ENCODE assay signal across 7 cellular contexts in genomic region chr3:9826815-9827574, GRCh38. TPM values are rescaled to one million over a fixed set of nuclear protein-coding genes. Genes with fewer than 3 reads are reported as not detected.
DNase-seq lines count a peak whose midpoint lies in the region; ATAC-seq, FAIRE-seq and TF ChIP-seq lines count a peak whose summit lies in the region.

No MANE protein-coding gene starts in this region.

- H3K9me3 ChIP-seq in K562 (replicated peaks; ENCODE audit: control insufficient read depth, insufficient read depth, low read depth, low read length), result no peaks in the 10 kb centered on the region

- peak; percentile 40 for FAIRE-seq in K562 (lab: Jason Lieb, UNC)

- intact Hi-C loops in K562 (cut with micrococcal nuclease), result no loop called here

- TF ChIP-seq CTCF in GM12874 (IDR thresholded peaks at IDR 0.05; ENCODE audit: insufficient read depth, low read depth, low read length) (peak; percentile 40), K562 (IDR thresholded peaks at IDR 0.05 in 2 of 3, conservative IDR thresholded peaks at IDR 0.05 in 1 of 3; ENCODE audit: insufficient read depth in 2 of 3, low read depth in 1 of 3, low read length in 3 of 3) (peak; percentile 41 to 63 (median 55); a peak in 5 of 6 replicates), nephron (IDR thresholded peaks at IDR 0.05; ENCODE audit: unreplicated experiment in 3 of 3) (peak in 2 of 3 experiments; percentile 8 to 20), RWPE1 (conservative IDR thresholded peaks at IDR 0.05; ENCODE audit: low read depth) (no peak), coronary artery (IDR thresholded peaks at IDR 0.05) (no peak)

- WGBS in K562 (ENCODE audit: insufficient coverage, low coverage, missing lambda C conversion rate), result 88% methylated on average over 20 of the region's 20 CpGs

- peak; percentile 88 for ATAC-seq in K562
- ATAC-seq in HG02588 (IDR thresholded peaks at IDR 0.05; ENCODE audit: unreplicated experiment), result no peak

- 0 out of 2 replicates have a peak, but pooled peaks have one; percentile 3 for TF ChIP-seq POLR2A in K562 (conservative IDR thresholded peaks at IDR 0.05)

- H3K4me1 ChIP-seq in K562 (replicated peaks in 1 of 2; ENCODE audit: control insufficient read depth in 2 of 2, insufficient read depth in 2 of 2, low read length in 2 of 2), result peaks cover 0 to 11% of the 10 kb centered on the region in 2 experiments; a peak in 2 of 5 replicates

- CTCF ChIA-PET in K562 (lab: Yijun Ruan, JAX; ENCODE audit: low intra/inter-chr PET ratio) (no interaction called here), RWPE1 (lab: Yijun Ruan, JAX) (interaction anchor here (0.8 to 0.9 kb wide), 2 partner anchors 108 to 119 kb away, joined by 3 read pairs; no protein-coding TSS in a partner anchor)

- H3K4me3 ChIP-seq in K562 (no peak overlapping the region), coronary artery (no peak overlapping the region)

- H3K4me1 Mint-ChIP-seq in nephron, result no peaks in the 10 kb centered on the region

- H2AFZ ChIP-seq in K562 (ENCODE audit: low read depth, low read length), result no peak overlapping the region

- H3K79me2 ChIP-seq in K562 (ENCODE audit: control insufficient read depth, insufficient read depth, low read length), result no peaks in the 10 kb centered on the region

- no peaks in the 10 kb centered on the region for H3K27me3 Mint-ChIP-seq in nephron (ENCODE audit: low read depth)

- no peak overlapping the region for H3K4me3 Mint-ChIP-seq in nephron

- no peak overlapping the region for H3K4me2 ChIP-seq in K562 (ENCODE audit: insufficient read depth, low read length)

- no peak overlapping the region for H3K27ac ChIP-seq in K562 (ENCODE audit: extremely low read depth, low read depth, low read length)
- no peak overlapping the region; the same call in 1 of the 2 replicates for H3K27ac ChIP-seq in RWPE1
- no peak overlapping the region for H3K27ac ChIP-seq in coronary artery

- H3K9ac ChIP-seq in K562 (ENCODE audit: insufficient read depth in 1 of 2, low read depth in 2 of 2, low read length in 2 of 2), result 0 out of 4 replicates have a peak overlapping the region, but pooled peaks of 1 of the 2 experiments have one; percentile 1

- peaks cover 54% of the 10 kb centered on the region for H3K36me3 ChIP-seq in K562 (ENCODE audit: control insufficient read depth, insufficient read depth, low read length)

- peak; percentile 10 for DNase-seq in NCI-H1694 (lab: John Stamatoyannopoulos, UW)
- DNase-seq in K562 (ENCODE audit: extremely low read depth in 1 of 4, low spot score in 3 of 4), result peak in 2 of 4 experiments; percentile 33 to 62
- no peak for DNase-seq in RWPE1 (ENCODE audit: low spot score)
- no peak for DNase-seq in coronary artery (ENCODE audit: low spot score)

- in situ Hi-C loops in K562 (cut with MboI), result loop anchor here (25.0 kb wide), 1 partner anchor 910 kb away; no protein-coding TSS in a partner anchor

- H3K36me3 Mint-ChIP-seq in nephron (ENCODE audit: low read depth), result peaks cover 4% of the 10 kb centered on the region

- H3K27ac Mint-ChIP-seq in nephron, result no peak overlapping the region

- peak; percentile 25 to 55; a peak in 3 of 4 replicates for TF ChIP-seq RAD21 in K562 (CRISPR knock-in tag; conservative IDR thresholded peaks at IDR 0.05 in 1 of 2, IDR thresholded peaks at IDR 0.05 in 1 of 2)

- no peaks in the 10 kb centered on the region for H3K27me3 ChIP-seq in K562 (ENCODE audit: control insufficient read depth in 2 of 2, insufficient read depth in 2 of 2, low read length in 2 of 2)

- POLR2A ChIA-PET in K562 (lab: Yijun Ruan, JAX), result interaction anchor here (0.6 to 3.2 kb wide), 7 partner anchors 9 to 41 kb away, joined by 3 to 18 read pairs (median 4); partner anchors contain the start of genes ARPC4 and TADA3
- POLR2A ChIA-PET in RWPE1 (lab: Yijun Ruan, JAX; ENCODE audit: low non-redundant PET), result no interaction called here

- H3K9me3 Mint-ChIP-seq in nephron, result no peaks in the 10 kb centered on the region

- TF ChIP-seq EP300 in K562 (IDR thresholded peaks at IDR 0.05; ENCODE audit: low read length), result no peak

- H3K9me1 ChIP-seq in K562 (ENCODE audit: control insufficient read depth, insufficient read depth, low read length), result peaks cover 4% of the 10 kb centered on the region

- H4K20me1 ChIP-seq in K562 (replicated peaks; ENCODE audit: control insufficient read depth, insufficient read depth, low read length), result no peaks in the 10 kb centered on the region; the same call in 1 of the 2 replicates

- no TSS peak for BruUV-seq in K562 (replicated peaks; lab: Mats Ljungman, UMichigan)

RNA-seq across cellular contexts. Expression of gene RPUSD3, which starts 16.8 kb away (rescaled TPM):
- 79.3 and 118 TPM in 2 replicates for total RNA-seq in K562 (2011; cell fraction: chromatin; rRNA removed; ENCODE audit: low replicate concordance)
- total RNA-seq in K562 (2011; cell fraction: nucleolus; rRNA removed), result 76.7 and 80.0 TPM in 2 replicates
- total RNA-seq in K562 (2011; cell fraction: nucleoplasm; rRNA removed), result 76.9 and 87.5 TPM in 2 replicates
- total RNA-seq in K562 (2014; rRNA removed) (73.0 and 90.5 TPM in 2 replicates), K562 (2014; rRNA removed; fragmentation: Illumina TruSeq; extraction: Trizol) (44.3 and 55.8 TPM in 2 replicates), K562 (2015; rRNA removed; fragmentation: Illumina TruSeq; extraction: Trizol) (51.5 and 59.3 TPM in 2 replicates), K562 (2021) (99.0 and 100 TPM in 2 replicates)
- polyA plus RNA-seq in K562 (2011; rRNA removed) (56.1 and 104 TPM in 2 replicates), K562 (2014; fragmentation: Illumina TruSeq; extraction: Trizol) (98.2 and 119 TPM in 2 replicates), K562 (2014; fragmentation: Nextera tagmentation; extraction: Ambion mirVana) (10 to 100 TPM; 13.8 to 26.4 TPM), K562 (2014; rRNA removed) (66.6 and 76.8 TPM in 2 replicates)
- 77.0 and 146 TPM in 2 replicates for polyA plus RNA-seq in K562 (2011; cell fraction: cytosol; rRNA removed)
- polyA plus RNA-seq in K562 (2011; cell fraction: nucleus; rRNA removed), result 62.9 and 99.5 TPM in 2 replicates
- polyA plus RNA-seq in K562 (2012), result 69.4 and 77.4 TPM in 2 replicates
- 42.4 and 42.7 TPM in 2 replicates for polyA minus RNA-seq in K562 (2011; rRNA and poly(A)+ RNA removed)
- 33.5 and 40.3 TPM in 2 replicates for polyA minus RNA-seq in K562 (2011; cell fraction: cytosol; rRNA and poly(A)+ RNA removed)
- polyA minus RNA-seq in K562 (2011; cell fraction: nucleus; rRNA and poly(A)+ RNA removed), result 26.7 and 27.1 TPM in 2 replicates

RNA-seq across cellular contexts. Expression of gene TTLL3, which starts 16.9 kb away (rescaled TPM):
- total RNA-seq in K562 (2011; cell fraction: chromatin; rRNA removed; ENCODE audit: low replicate concordance), result 652 and 1,082 TPM in 2 replicates
- total RNA-seq in K562 (2011; cell fraction: nucleolus; rRNA removed), result 407 and 449 TPM in 2 replicates
- total RNA-seq in K562 (2011; cell fraction: nucleoplasm; rRNA removed), result 488 and 686 TPM in 2 replicates
- total RNA-seq in K562 (2014; rRNA removed) (30.7 and 34.0 TPM in 2 replicates), K562 (2014; rRNA removed; fragmentation: Illumina TruSeq; extraction: Trizol) (28.7 and 33.0 TPM in 2 replicates), K562 (2015; rRNA removed; fragmentation: Illumina TruSeq; extraction: Trizol) (31.6 and 33.2 TPM in 2 replicates), K562 (2021) (53.7 and 63.6 TPM in 2 replicates)
- polyA plus RNA-seq in K562 (2011; rRNA removed) (95.8 and 120 TPM in 2 replicates), K562 (2014; fragmentation: Illumina TruSeq; extraction: Trizol) (53.8 and 60.9 TPM in 2 replicates), K562 (2014; fragmentation: Nextera tagmentation; extraction: Ambion mirVana) (10 to 100 TPM in 1 of 2 experiments, 1 to 10 TPM in 1; 8.9 to 11.6 TPM), K562 (2014; rRNA removed) (72.7 and 106 TPM in 2 replicates)
- 71.0 and 73.2 TPM in 2 replicates for polyA plus RNA-seq in K562 (2011; cell fraction: cytosol; rRNA removed)
- 641 and 948 TPM in 2 replicates for polyA plus RNA-seq in K562 (2011; cell fraction: nucleus; rRNA removed)
- polyA plus RNA-seq in K562 (2012), result 65.7 and 182 TPM in 2 replicates
- polyA minus RNA-seq in K562 (2011; rRNA and poly(A)+ RNA removed), result 99.7 and 103 TPM in 2 replicates
- 19.4 and 21.8 TPM in 2 replicates for polyA minus RNA-seq in K562 (2011; cell fraction: cytosol; rRNA and poly(A)+ RNA removed)
- polyA minus RNA-seq in K562 (2011; cell fraction: nucleus; rRNA and poly(A)+ RNA removed), result 133 and 150 TPM in 2 replicates

RNA-seq across cellular contexts. Expression of gene ARPC4, which starts 34.1 kb away (rescaled TPM):
- 240 and 326 TPM in 2 replicates for total RNA-seq in K562 (2011; cell fraction: chromatin; rRNA removed; ENCODE audit: low replicate concordance)
- 165 and 200 TPM in 2 replicates for total RNA-seq in K562 (2011; cell fraction: nucleolus; rRNA removed)
- total RNA-seq in K562 (2011; cell fraction: nucleoplasm; rRNA removed), result 225 and 232 TPM in 2 replicates
- 138 and 139 TPM in 2 replicates for total RNA-seq in K562 (2014; rRNA removed)
- total RNA-seq in K562 (2014; rRNA removed; fragmentation: Illumina TruSeq; extraction: Trizol), result 132 and 143 TPM in 2 replicates
- 118 and 131 TPM in 2 replicates for total RNA-seq in K562 (2015; rRNA removed; fragmentation: Illumina TruSeq; extraction: Trizol)
- total RNA-seq in K562 (2021), result 153 and 154 TPM in 2 replicates
- polyA plus RNA-seq in K562 (2011; rRNA removed), result 60.3 and 106 TPM in 2 replicates
- polyA plus RNA-seq in K562 (2011; cell fraction: cytosol; rRNA removed), result 69.7 and 88.3 TPM in 2 replicates
- polyA plus RNA-seq in K562 (2011; cell fraction: nucleus; rRNA removed), result 76.1 and 100.0 TPM in 2 replicates
- 106 and 149 TPM in 2 replicates for polyA plus RNA-seq in K562 (2012)
- polyA plus RNA-seq in K562 (2014; fragmentation: Illumina TruSeq; extraction: Trizol), result 119 and 128 TPM in 2 replicates
- 10 to 100 TPM; 20.1 to 28.1 TPM for polyA plus RNA-seq in K562 (2014; fragmentation: Nextera tagmentation; extraction: Ambion mirVana)
- 112 and 129 TPM in 2 replicates for polyA plus RNA-seq in K562 (2014; rRNA removed)
- 147 and 187 TPM in 2 replicates for polyA minus RNA-seq in K562 (2011; rRNA and poly(A)+ RNA removed)
- 104 and 125 TPM in 2 replicates for polyA minus RNA-seq in K562 (2011; cell fraction: cytosol; rRNA and poly(A)+ RNA removed)
- 79.2 and 112 TPM in 2 replicates for polyA minus RNA-seq in K562 (2011; cell fraction: nucleus; rRNA and poly(A)+ RNA removed)

RNA-seq across cellular contexts. Expression of gene TADA3, which starts 34.7 kb away (rescaled TPM):
- 29.0 and 52.4 TPM in 2 replicates for total RNA-seq in K562 (2011; cell fraction: chromatin; rRNA removed; ENCODE audit: low replicate concordance)
- 42.1 and 48.7 TPM in 2 replicates for total RNA-seq in K562 (2011; cell fraction: nucleolus; rRNA removed)
- total RNA-seq in K562 (2011; cell fraction: nucleoplasm; rRNA removed), result 34.6 and 42.7 TPM in 2 replicates
- 110 and 136 TPM in 2 replicates for total RNA-seq in K562 (2014; rRNA removed)
- total RNA-seq in K562 (2014; rRNA removed; fragmentation: Illumina TruSeq; extraction: Trizol), result 32.7 and 40.6 TPM in 2 replicates
- total RNA-seq in K562 (2015; rRNA removed; fragmentation: Illumina TruSeq; extraction: Trizol), result 74.5 and 74.8 TPM in 2 replicates
- total RNA-seq in K562 (2021), result 85.8 and 89.7 TPM in 2 replicates
- polyA plus RNA-seq in K562 (2011; rRNA removed), result 60.6 and 62.8 TPM in 2 replicates
- 74.1 and 114 TPM in 2 replicates for polyA plus RNA-seq in K562 (2011; cell fraction: cytosol; rRNA removed)
- 61.6 and 83.0 TPM in 2 replicates for polyA plus RNA-seq in K562 (2011; cell fraction: nucleus; rRNA removed)
- 75.7 and 143 TPM in 2 replicates for polyA plus RNA-seq in K562 (2012)
- polyA plus RNA-seq in K562 (2014; fragmentation: Illumina TruSeq; extraction: Trizol), result 97.8 and 103 TPM in 2 replicates
- 1 to 10 TPM; 4.1 to 6.3 TPM for polyA plus RNA-seq in K562 (2014; fragmentation: Nextera tagmentation; extraction: Ambion mirVana)
- 91.6 and 94.0 TPM in 2 replicates for polyA plus RNA-seq in K562 (2014; rRNA removed)
- 29.9 and 37.5 TPM in 2 replicates for polyA minus RNA-seq in K562 (2011; rRNA and poly(A)+ RNA removed)
- 52.9 and 57.8 TPM in 2 replicates for polyA minus RNA-seq in K562 (2011; cell fraction: cytosol; rRNA and poly(A)+ RNA removed)
- 19.1 and 22.5 TPM in 2 replicates for polyA minus RNA-seq in K562 (2011; cell fraction: nucleus; rRNA and poly(A)+ RNA removed)

RNA-seq across cellular contexts. Expression of gene CIDEC, which starts 53.1 kb away (rescaled TPM):
- total RNA-seq in K562 (2011; cell fraction: chromatin; rRNA removed; ENCODE audit: low replicate concordance), result not detected in 2 replicates
- not detected in 2 replicates for total RNA-seq in K562 (2011; cell fraction: nucleolus; rRNA removed)
- not detected in 2 replicates for total RNA-seq in K562 (2011; cell fraction: nucleoplasm; rRNA removed)
- not detected in 2 replicates for total RNA-seq in K562 (2014; rRNA removed)
- total RNA-seq in K562 (2014; rRNA removed; fragmentation: Illumina TruSeq; extraction: Trizol), result not detected in 2 replicates
- total RNA-seq in K562 (2015; rRNA removed; fragmentation: Illumina TruSeq; extraction: Trizol), result not detected in 2 replicates
- total RNA-seq in K562 (2021), result not detected in 2 replicates
- polyA plus RNA-seq in K562 (2011; rRNA removed), result not detected in 2 replicates
- 0.09 and 0.39 TPM in 2 replicates for polyA plus RNA-seq in K562 (2011; cell fraction: cytosol; rRNA removed)
- polyA plus RNA-seq in K562 (2011; cell fraction: nucleus; rRNA removed), result not detected in 2 replicates
- polyA plus RNA-seq in K562 (2012), result not detected in 2 replicates
- not detected in 2 replicates for polyA plus RNA-seq in K562 (2014; fragmentation: Illumina TruSeq; extraction: Trizol)
- not detected for polyA plus RNA-seq in K562 (2014; fragmentation: Nextera tagmentation; extraction: Ambion mirVana)
- polyA plus RNA-seq in K562 (2014; rRNA removed), result not detected in 2 replicates
- not detected in 2 replicates for polyA minus RNA-seq in K562 (2011; rRNA and poly(A)+ RNA removed)
- polyA minus RNA-seq in K562 (2011; cell fraction: cytosol; rRNA and poly(A)+ RNA removed), result not detected in 2 replicates
- not detected in 2 replicates for polyA minus RNA-seq in K562 (2011; cell fraction: nucleus; rRNA and poly(A)+ RNA removed)

Comparison
In these comparisons a context has a peak if more than half of its experiments do, and no peak if none do; other contexts are left out.
1. CTCF ChIP-seq: peak in GM12874 (single experiment), K562 (3 of 3) and nephron (2 of 3); none in RWPE1 (single experiment) and coronary artery (single experiment).